Comparison of ENCODE assay signal across 9 cellular contexts in the genomic region with DNA sequence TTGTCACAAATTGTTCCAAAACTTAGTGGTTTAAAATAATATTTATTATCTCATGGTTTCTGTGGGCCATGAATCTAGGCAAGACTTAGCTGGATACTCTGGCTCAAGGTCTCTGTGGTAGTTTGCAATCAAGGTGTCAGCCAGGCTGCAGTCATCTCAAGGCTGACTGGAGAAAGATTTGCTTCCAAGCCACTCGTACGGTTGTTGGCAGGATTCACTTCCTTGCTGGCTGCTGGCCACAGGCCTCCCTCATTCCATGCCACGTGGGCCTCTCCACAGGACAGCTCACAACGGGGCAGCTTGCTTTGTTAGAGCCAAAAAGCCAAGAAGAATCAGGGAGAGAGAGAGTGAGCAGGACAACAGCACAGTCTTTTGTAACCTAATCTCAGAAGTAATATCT.
A peak's percentile ranks its signal among the peaks of the same experiment; 100 is the strongest.
DNase-seq lines count a peak whose midpoint lies in the region; ATAC-seq and TF ChIP-seq lines count a peak whose summit lies in the region.
"Had no signal": no experiment of that assay in that cellular context is flagged by ENCODE, and none has a peak within 500 bp of the region (broad histone marks: within the 10 kb centered on the region; RNA-seq: fewer than 3 reads in every experiment).

No MANE protein-coding gene starts in this region.

- H3K4me3 ChIP-seq in ACC112 (ENCODE audit: low read depth, low read length) (peak overlapping the region; percentile 30; the same call in 1 of the 2 replicates), lower leg skin (ENCODE audit: low read depth, poor library complexity, severe bottlenecking) (no peak overlapping the region)
- H3K4me3 ChIP-seq: Peyer's patch had no signal

- H3K36me3 ChIP-seq in ACC112 (ENCODE audit: insufficient read depth, low read length) = no peaks in the 10 kb centered on the region
- H3K36me3 ChIP-seq: Peyer's patch had no signal

- ATAC-seq in HG02763 (IDR thresholded peaks at IDR 0.05; ENCODE audit: unreplicated experiment) (no peak), HG02938 (IDR thresholded peaks at IDR 0.05; ENCODE audit: unreplicated experiment) (no peak)

- WGBS in lower leg skin, 2 donors = 0 to 7% methylated on average over 4 of the region's 4 CpGs

- peak overlapping the region; percentile 90 for H3K27ac ChIP-seq in ACC112 (ENCODE audit: low read depth, low read length)
- H3K27ac ChIP-seq: Peyer's patch had no signal

- peak overlapping the region; percentile 37 for H2AFZ ChIP-seq in ACC112 (ENCODE audit: low read length, unreplicated experiment)

- peaks cover 9% of the 10 kb centered on the region for H3K79me2 ChIP-seq in ACC112 (ENCODE audit: control insufficient read depth, insufficient read depth, low read length, unreplicated experiment)

- peaks cover 23% of the 10 kb centered on the region for H3K4me1 ChIP-seq in ACC112 (ENCODE audit: control insufficient read depth, insufficient read depth, low read length, unreplicated experiment)
- H3K4me1 ChIP-seq: Peyer's patch had no signal

- no peak for TF ChIP-seq POLR2A in lower leg skin (IDR thresholded peaks at IDR 0.05)

- intact Hi-C loops in lower leg skin (cut with DNase I; ENCODE audit: low total_unique reads) = no loop called here

- DNase-seq in LHCN-M2 (ENCODE audit: low read depth) = peak; percentile 78
- peak; percentile 59 for DNase-seq in dedifferentiated amniotic fluid mesenchymal stem cell (ENCODE audit: extremely low spot score)
- DNase-seq in midbrain (lab: John Stamatoyannopoulos, UW) = peak; percentile 44
- no peak for DNase-seq in lower leg skin (ENCODE audit: low spot score in 2 of 2)
- DNase-seq in activated CD4-positive, alpha-beta T cell treated with anti-CD3 and anti-CD28 coated beads, Interleukin-2, amount 50 U/mL, for 1 hour = no peak
- DNase-seq: Peyer's patch had no signal

- TF ChIP-seq CTCF in lower leg skin (IDR thresholded peaks at IDR 0.05) = no peak

- no peaks in the 10 kb centered on the region for H3K27me3 ChIP-seq in ACC112 (ENCODE audit: insufficient read depth, low read length)
- H3K27me3 ChIP-seq: Peyer's patch had no signal

Comparison
In these comparisons a context has a peak if more than half of its experiments do, and no peak if none do; other contexts are left out.
1. DNase-seq: peak in LHCN-M2 (single experiment), dedifferentiated amniotic fluid mesenchymal stem cell (single experiment) and midbrain (single experiment); none in lower leg skin (0 of 2) and activated CD4-positive, alpha-beta T cell treated with anti-CD3 and anti-CD28 coated beads, Interleukin-2, amount 50 U/mL, for 1 hour (single experiment).